Comparison of ENCODE assay signal across 8 cellular contexts in the genomic region with DNA sequence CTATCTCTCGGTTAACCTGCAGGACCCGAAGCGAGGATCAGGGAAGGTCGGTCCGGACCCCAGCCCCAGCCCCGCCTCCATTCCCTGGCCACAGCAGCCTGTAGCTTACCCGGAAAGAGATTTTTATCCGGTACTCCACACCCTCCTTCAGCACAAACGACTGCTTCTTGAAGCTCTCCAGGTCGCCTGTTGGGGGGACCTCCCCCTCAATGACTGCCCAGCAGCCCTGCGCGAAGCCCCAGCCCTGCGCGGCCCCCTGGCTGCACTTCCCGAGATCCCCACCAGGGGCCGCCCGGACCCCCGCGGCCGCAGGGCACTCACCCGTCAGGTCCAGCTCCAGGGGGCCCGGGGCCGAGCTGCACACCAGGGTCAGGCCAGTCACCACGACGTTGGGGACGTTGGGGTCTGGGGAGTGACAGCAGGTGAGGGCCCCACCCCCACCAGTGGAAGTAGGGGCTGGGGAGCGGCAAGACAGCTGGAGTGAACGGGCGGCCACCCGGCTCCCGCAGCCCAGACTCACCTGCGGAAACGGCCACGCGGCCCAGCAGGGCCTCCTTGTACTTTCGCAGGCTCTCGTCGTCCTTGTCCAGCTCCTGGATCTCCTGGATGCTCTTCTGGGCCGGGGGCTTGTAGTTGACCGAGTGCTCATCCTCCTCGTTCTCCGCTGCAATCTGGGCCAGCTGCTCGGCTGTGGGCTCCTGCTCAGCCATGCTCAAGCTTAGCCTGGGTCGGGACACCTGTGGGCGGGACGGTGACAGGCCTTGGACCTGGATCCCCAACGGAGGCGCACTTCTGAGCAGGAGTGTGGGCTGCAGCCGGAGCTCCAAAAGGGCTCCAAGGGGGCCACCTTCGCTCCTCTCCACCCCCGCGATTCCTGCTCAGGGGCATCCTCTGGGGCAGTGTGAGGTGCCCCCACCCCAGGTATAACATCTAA. TPM values are rescaled to one million over a fixed set of nuclear protein-coding genes. Genes with fewer than 3 reads are reported as not detected.
DNase-seq lines count a peak whose midpoint lies in the region; ATAC-seq and TF ChIP-seq lines count a peak whose summit lies in the region.

No MANE protein-coding gene starts in this region.

- ATAC-seq in activated naive CD8-positive, alpha-beta T cell treated with anti-CD3 and anti-CD28 coated beads, Interleukin-2, amount 50 U/mL, for 24 hours: no peak
- no peak for ATAC-seq in HG02970 (IDR thresholded peaks at IDR 0.05; ENCODE audit: low FRiP score, unreplicated experiment)

- peak overlapping the region; percentile 93 for H3K27ac Mint-ChIP-seq in activated naive CD8-positive, alpha-beta T cell treated with anti-CD3 and anti-CD28 coated beads, Interleukin-2, amount 50 U/mL, for 24 hours

- H3K27ac ChIP-seq in MM.1S (ENCODE audit: low read length) (peak overlapping the region; percentile 83; the same call in 1 of the 2 replicates), iPS DF 6.9 (ENCODE audit: low read length) (no peak overlapping the region), skin epidermis (peak overlapping the region in 20 of 21 experiments; percentile 74 to 100 (median 99))

- H3K9ac ChIP-seq in MM.1S (ENCODE audit: low read length): peak overlapping the region; percentile 97

- peaks cover 58% of the 10 kb centered on the region for H3F3A ChIP-seq in MM.1S (ENCODE audit: insufficient read depth, low read length)

- peaks cover 24% of the 10 kb centered on the region for H3K36me3 Mint-ChIP-seq in activated naive CD8-positive, alpha-beta T cell treated with anti-CD3 and anti-CD28 coated beads, Interleukin-2, amount 50 U/mL, for 24 hours (ENCODE audit: low read depth)

- peaks cover 59% of the 10 kb centered on the region for H3K4me1 Mint-ChIP-seq in activated naive CD8-positive, alpha-beta T cell treated with anti-CD3 and anti-CD28 coated beads, Interleukin-2, amount 50 U/mL, for 24 hours

- no peak overlapping the region for H2AFZ ChIP-seq in MM.1S (ENCODE audit: low read length)

- H3K4me1 ChIP-seq in MM.1S (ENCODE audit: low read length): peaks cover 6% of the 10 kb centered on the region; the same call in 1 of the 2 replicates
- peaks cover 3% of the 10 kb centered on the region for H3K4me1 ChIP-seq in iPS DF 6.9 (ENCODE audit: control insufficient read depth, insufficient read depth, low read length)

- H3K4me2 ChIP-seq in MM.1S (ENCODE audit: low read depth, low read length): peak overlapping the region; percentile 75

- H3K9me3 Mint-ChIP-seq in activated naive CD8-positive, alpha-beta T cell treated with anti-CD3 and anti-CD28 coated beads, Interleukin-2, amount 50 U/mL, for 24 hours: no peaks in the 10 kb centered on the region

- peak; percentile 33 for DNase-seq in G401 (ENCODE audit: low spot score)
- DNase-seq in MM.1S: no peak
- peak; percentile 73 for DNase-seq in activated naive CD8-positive, alpha-beta T cell treated with anti-CD3 and anti-CD28 coated beads, Interleukin-2, amount 50 U/mL, for 24 hours
- DNase-seq in iPS DF 6.9 (ENCODE audit: low read depth, low spot score): no peak
- no peak for DNase-seq in DMS153 treated with DMSO at 0.1 percent for 48 hours (lab: John Stamatoyannopoulos, UW; ENCODE audit: unreplicated experiment)
- no peak for DNase-seq in HuH-7.5 (ENCODE audit: low spot score)

- H3K27me3 ChIP-seq in MM.1S (replicated peaks; ENCODE audit: insufficient read depth, low read length) (no peaks in the 10 kb centered on the region), iPS DF 6.9 (ENCODE audit: control insufficient read depth, insufficient read depth, low read length) (no peaks in the 10 kb centered on the region)

- WGBS in iPS DF 6.9 (ENCODE audit: insufficient coverage, insufficient read length): no CpG with 5 or more reads among the region's 52 CpGs

- H3K79me2 ChIP-seq in MM.1S (ENCODE audit: low read length): peaks cover 58% of the 10 kb centered on the region

- no peaks in the 10 kb centered on the region for H3K27me3 Mint-ChIP-seq in activated naive CD8-positive, alpha-beta T cell treated with anti-CD3 and anti-CD28 coated beads, Interleukin-2, amount 50 U/mL, for 24 hours

- peak; percentile 52 for TF ChIP-seq CTCF in MM.1S (IDR thresholded peaks at IDR 0.05; ENCODE audit: low read length)

- peak overlapping the region; percentile 89 for H3K4me3 Mint-ChIP-seq in activated naive CD8-positive, alpha-beta T cell treated with anti-CD3 and anti-CD28 coated beads, Interleukin-2, amount 50 U/mL, for 24 hours

- H3K36me3 ChIP-seq in MM.1S (replicated peaks; ENCODE audit: insufficient read depth, low read length) (peaks cover 13% of the 10 kb centered on the region), iPS DF 6.9 (ENCODE audit: control insufficient read depth, insufficient read depth, low read length) (peaks cover 7% of the 10 kb centered on the region; the same call in 1 of the 2 replicates)

- no peaks in the 10 kb centered on the region for H3K9me3 ChIP-seq in MM.1S (replicated peaks; ENCODE audit: insufficient read depth, low read length)
- no peaks in the 10 kb centered on the region for H3K9me3 ChIP-seq in iPS DF 6.9 (ENCODE audit: control insufficient read depth, insufficient read depth, low read length)

- H4K20me1 ChIP-seq in MM.1S (ENCODE audit: insufficient read depth, low read length): no peaks in the 10 kb centered on the region; the same call in 1 of the 2 replicates

- H3K9me2 ChIP-seq in MM.1S (replicated peaks; ENCODE audit: insufficient read depth, low read length): no peaks in the 10 kb centered on the region

- H3K4me3 ChIP-seq in MM.1S (ENCODE audit: low read length) (peak overlapping the region; percentile 86), iPS DF 6.9 (ENCODE audit: low read length) (peak overlapping the region; percentile 88; the same call in 1 of the 2 replicates), skin epidermis (peak overlapping the region; percentile 60 to 93 (median 83))

- in situ Hi-C loops in G401 (cut with HindIII; ENCODE audit: low sequenced_read_pairs): no loop called here

RNA-seq across cellular contexts. Expression of gene ARHGDIA, which starts 1.6 kb away (rescaled TPM):
- 183 and 209 TPM in 2 replicates for total RNA-seq in G401 (2014; rRNA removed; shearing (Covaris generic))

RNA-seq across cellular contexts. Expression of gene P4HB, which starts 9.2 kb away (rescaled TPM):
- total RNA-seq in G401 (2014; rRNA removed; shearing (Covaris generic)): 310 and 320 TPM in 2 replicates

RNA-seq across cellular contexts. Expression of gene ALYREF, which starts 21.9 kb away (rescaled TPM):
- total RNA-seq in G401 (2014; rRNA removed; shearing (Covaris generic)): 379 and 407 TPM in 2 replicates

RNA-seq across cellular contexts. Expression of gene ANAPC11, which starts 22.0 kb away (rescaled TPM):
- total RNA-seq in G401 (2014; rRNA removed; shearing (Covaris generic)): 194 and 216 TPM in 2 replicates

RNA-seq across cellular contexts. Expression of gene NPB, which starts 32.5 kb away (rescaled TPM):
- 0.41 and 0.74 TPM in 2 replicates for total RNA-seq in G401 (2014; rRNA removed; shearing (Covaris generic))

Comparison
In these comparisons a context has a peak if more than half of its experiments do, and no peak if none do; other contexts are left out.
1. DNase-seq: peak in G401 (single experiment) and activated naive CD8-positive, alpha-beta T cell treated with anti-CD3 and anti-CD28 coated beads, Interleukin-2, amount 50 U/mL, for 24 hours (single experiment); none in MM.1S (single experiment), iPS DF 6.9 (single experiment), DMS153 treated with DMSO at 0.1 percent for 48 hours (single experiment) and HuH-7.5 (single experiment).
2. Peak in every context shown above with its lines, with median percentiles within 50 percentile points of each other: H3K4me3 ChIP-seq.